In genomic region chr10:119473715-119474230, GRCh38 we compare ENCODE assay signal across 22 cellular contexts.
DNase-seq lines count a peak whose midpoint lies in the region; ATAC-seq, FAIRE-seq and TF ChIP-seq lines count a peak whose summit lies in the region.
"Had no signal": no experiment of that assay in that cellular context is flagged by ENCODE, and none has a peak within 500 bp of the region (broad histone marks: within the 10 kb centered on the region; RNA-seq: fewer than 3 reads in every experiment).

No MANE protein-coding gene starts in this region.

- no peak overlapping the region for H3K4me3 ChIP-seq in HepG2 (replicated peaks in 1 of 3; ENCODE audit: insufficient read depth in 1 of 3, low read depth in 2 of 3, low read length in 3 of 3)
- no peak overlapping the region for H3K4me3 ChIP-seq in right lobe of liver
- no peak overlapping the region for H3K4me3 ChIP-seq in K562
- no peak overlapping the region for H3K4me3 ChIP-seq in heart left ventricle
- H3K4me3 ChIP-seq: A549; BLaER1 treated with 17β-estradiol and CSF1 and Interleukin-3, amounts not matched to agents 10 nM and 100 nM had no signal

- no peaks in the 10 kb centered on the region for H3K79me2 ChIP-seq in HepG2 (ENCODE audit: insufficient read depth, low read length)
- H3K79me2 ChIP-seq in K562 (ENCODE audit: control insufficient read depth, insufficient read depth, low read length), result no peaks in the 10 kb centered on the region

- H3K9me3 ChIP-seq in HepG2 (ENCODE audit: low read length) (no peaks in the 10 kb centered on the region), right lobe of liver (no peaks in the 10 kb centered on the region), K562 (replicated peaks; ENCODE audit: control insufficient read depth, insufficient read depth, low read depth, low read length) (peaks cover 3% of the 10 kb centered on the region), heart left ventricle (peaks cover 0 to 6% (median 0%) of the 10 kb centered on the region in 12 donors)
- H3K9me3 ChIP-seq: A549, Caco-2 had no signal

- no peaks in the 10 kb centered on the region for H3K9me1 ChIP-seq in K562 (ENCODE audit: control insufficient read depth, insufficient read depth, low read length)

- ATAC-seq in HepG2 (no peak), right lobe of liver (no peak), K562 (no peak), heart left ventricle (no peak), GM18511 (IDR thresholded peaks at IDR 0.05; ENCODE audit: unreplicated experiment) (no peak)
- no peak for ATAC-seq in stimulated activated memory B cell treated with anti-CD40 and anti-IgM and Interleukin-4, amounts not matched to agents 10 μg/mL and 1 μg/mL and 100 μg/mL, for 72 hours
- ATAC-seq: A549; CD8-positive, alpha-beta T cell had no signal

- no peaks in the 10 kb centered on the region for H3K36me3 Mint-ChIP-seq in stimulated activated memory B cell treated with anti-CD40 and anti-IgM and Interleukin-4, amounts not matched to agents 10 μg/mL and 1 μg/mL and 100 μg/mL, for 72 hours
- H3K36me3 Mint-ChIP-seq: CD8-positive, alpha-beta T cell had no signal

- H3K9me3 Mint-ChIP-seq in stimulated activated memory B cell treated with anti-CD40 and anti-IgM and Interleukin-4, amounts not matched to agents 10 μg/mL and 1 μg/mL and 100 μg/mL, for 72 hours, result peaks cover 6% of the 10 kb centered on the region
- H3K9me3 Mint-ChIP-seq: CD4-positive, alpha-beta T cell had no signal

- TF ChIP-seq RAD21 in HepG2 (CRISPR knock-in tag; IDR thresholded peaks at IDR 0.05), result no peak
- TF ChIP-seq RAD21 in K562 (CRISPR knock-in tag; conservative IDR thresholded peaks at IDR 0.05 in 1 of 2, IDR thresholded peaks at IDR 0.05 in 1 of 2), result no peak

- H3K9ac ChIP-seq in HepG2 (ENCODE audit: insufficient read depth, low read depth, low read length) (no peak overlapping the region), K562 (ENCODE audit: insufficient read depth in 1 of 2, low read depth in 2 of 2, low read length in 2 of 2) (no peak overlapping the region)
- H3K9ac ChIP-seq: BLaER1 treated with 17β-estradiol and CSF1 and Interleukin-3, amounts not matched to agents 10 nM and 100 nM had no signal

- TF ChIP-seq CTCF in HepG2 (CRISPR knock-in tag; IDR thresholded peaks at IDR 0.05) (no peak), right lobe of liver (IDR thresholded peaks at IDR 0.05) (no peak), K562 (IDR thresholded peaks at IDR 0.05 in 2 of 3, conservative IDR thresholded peaks at IDR 0.05 in 1 of 3; ENCODE audit: insufficient read depth in 2 of 3, low read depth in 1 of 3, low read length in 3 of 3) (no peak), heart left ventricle (IDR thresholded peaks at IDR 0.05) (no peak)

- H3K27ac ChIP-seq in HepG2 (ENCODE audit: extremely low read length, insufficient read depth, low read length) (no peak overlapping the region), right lobe of liver (no peak overlapping the region), K562 (ENCODE audit: extremely low read depth, low read depth, low read length) (no peak overlapping the region), heart left ventricle (no peak overlapping the region)
- H3K27ac ChIP-seq: 22Rv1; A549; BLaER1 treated with 17β-estradiol and CSF1 and Interleukin-3, amounts not matched to agents 10 nM and 100 nM; C4-2B had no signal

- peaks cover 59% of the 10 kb centered on the region for H3K4me1 Mint-ChIP-seq in stimulated activated memory B cell treated with anti-CD40 and anti-IgM and Interleukin-4, amounts not matched to agents 10 μg/mL and 1 μg/mL and 100 μg/mL, for 72 hours

- intact Hi-C loops in HepG2 (cut with micrococcal nuclease; ENCODE audit: unreplicated experiment) (no loop called here), right lobe of liver (cut with DNase I) (no loop called here), K562 (cut with micrococcal nuclease) (no loop called here), heart left ventricle (cut with DNase I) (no loop called here)

- in situ Hi-C loops in HepG2 (cut with HindIII; ENCODE audit: extremely low pct_ligation_motif_present, low pct_unique_long_range_greater_than_20kb) (no loop called here), K562 (cut with MboI) (no loop called here)

- BruUV-seq in HepG2 (replicated peaks; lab: Mats Ljungman, UMichigan) (no TSS peak), K562 (replicated peaks; lab: Mats Ljungman, UMichigan) (no TSS peak)

- 9% methylated on average over 6 of the region's 6 CpGs for WGBS in HepG2 (ENCODE audit: low lambda C conversion rate)
- WGBS in right lobe of liver (ENCODE audit: insufficient coverage, low coverage, low lambda C conversion rate, missing lambda C conversion rate), result no CpG with 5 or more reads among the region's 6 CpGs
- WGBS in K562 (ENCODE audit: insufficient coverage, low coverage, missing lambda C conversion rate), result 7% methylated on average over 5 of the region's 6 CpGs
- 83 to 89% (median 87%) methylated on average over 5 to 6 of the region's 6 CpGs for WGBS in heart left ventricle, 4 donors

- TF ChIP-seq EP300 in HepG2 (IDR thresholded peaks at IDR 0.05; ENCODE audit: low read depth in 2 of 2, low read length in 2 of 2) (no peak), HepG2 (CRISPR knock-in tag; IDR thresholded peaks at IDR 0.05; ENCODE audit: borderline replicate concordance) (no peak), K562 (IDR thresholded peaks at IDR 0.05; ENCODE audit: low read length) (no peak)

- H3K4me3 Mint-ChIP-seq in stimulated activated memory B cell treated with anti-CD40 and anti-IgM and Interleukin-4, amounts not matched to agents 10 μg/mL and 1 μg/mL and 100 μg/mL, for 72 hours, result no peak overlapping the region
- H3K4me3 Mint-ChIP-seq: B cell; CD4-positive, alpha-beta T cell; CD8-positive, alpha-beta T cell had no signal

- DNase-seq in HepG2 (ENCODE audit: low spot score), result no peak
- DNase-seq in right lobe of liver, result no peak
- no peak for DNase-seq in K562 (ENCODE audit: extremely low read depth in 1 of 4, low spot score in 3 of 4)
- DNase-seq in heart left ventricle, result no peak
- DNase-seq in HK-2 (ENCODE audit: unreplicated experiment), result no peak
- DNase-seq: AML-193; Caco-2; Calu3; CD4-positive, alpha-beta T cell; CD8-positive, alpha-beta T cell; DMS79 treated with DMSO at 0.1 percent for 48 hours; GF-D8 had no signal

- H3K27me3 Mint-ChIP-seq in stimulated activated memory B cell treated with anti-CD40 and anti-IgM and Interleukin-4, amounts not matched to agents 10 μg/mL and 1 μg/mL and 100 μg/mL, for 72 hours, result no peaks in the 10 kb centered on the region
- H3K27me3 Mint-ChIP-seq: B cell; CD4-positive, alpha-beta T cell had no signal

- TF ChIP-seq POLR2A in HepG2 (IDR thresholded peaks at IDR 0.05; ENCODE audit: insufficient read depth in 1 of 2, low read depth in 2 of 2, low read length in 2 of 2) (no peak), right lobe of liver (IDR thresholded peaks at IDR 0.05) (no peak), K562 (conservative IDR thresholded peaks at IDR 0.05) (no peak), heart left ventricle (IDR thresholded peaks at IDR 0.05) (no peak)

- H2AFZ ChIP-seq in HepG2 (ENCODE audit: low read length) (no peak overlapping the region), K562 (ENCODE audit: low read depth, low read length) (no peak overlapping the region)

- no peaks in the 10 kb centered on the region for H4K20me1 ChIP-seq in HepG2 (ENCODE audit: insufficient read depth, low read length)
- H4K20me1 ChIP-seq in K562 (replicated peaks; ENCODE audit: control insufficient read depth, insufficient read depth, low read length), result no peaks in the 10 kb centered on the region
- H4K20me1 ChIP-seq: BLaER1 treated with 17β-estradiol and CSF1 and Interleukin-3, amounts not matched to agents 10 nM and 100 nM had no signal

- H3K36me3 ChIP-seq in HepG2 (replicated peaks in 1 of 2; ENCODE audit: control insufficient read depth in 1 of 2, insufficient read depth in 2 of 2, low read length in 2 of 2) (no peaks in the 10 kb centered on the region), right lobe of liver (no peaks in the 10 kb centered on the region), K562 (ENCODE audit: control insufficient read depth, insufficient read depth, low read length) (no peaks in the 10 kb centered on the region), heart left ventricle (no peaks in the 10 kb centered on the region)

- H3K4me1 ChIP-seq in HepG2 (ENCODE audit: insufficient read depth, low read length), result no peaks in the 10 kb centered on the region
- no peaks in the 10 kb centered on the region for H3K4me1 ChIP-seq in right lobe of liver
- no peaks in the 10 kb centered on the region for H3K4me1 ChIP-seq in K562 (replicated peaks in 1 of 2; ENCODE audit: control insufficient read depth in 2 of 2, insufficient read depth in 2 of 2, low read length in 2 of 2)
- peaks cover 0 to 10% (median 0%) of the 10 kb centered on the region in 12 donors for H3K4me1 ChIP-seq in heart left ventricle
- H3K4me1 ChIP-seq: A549, Caco-2 had no signal

- POLR2A ChIA-PET in HepG2 (lab: Yijun Ruan, JAX) (no interaction called here), K562 (lab: Yijun Ruan, JAX) (no interaction called here)

- H3K4me2 ChIP-seq in HepG2 (ENCODE audit: low read depth, low read length) (no peak overlapping the region), K562 (ENCODE audit: insufficient read depth, low read length) (no peak overlapping the region)
- H3K4me2 ChIP-seq: A549; BLaER1 treated with 17β-estradiol and CSF1 and Interleukin-3, amounts not matched to agents 10 nM and 100 nM had no signal

- CTCF ChIA-PET in HepG2 (lab: Yijun Ruan, JAX; ENCODE audit: low intra/inter-chr PET ratio, low total read pairs), result no interaction called here
- CTCF ChIA-PET in K562 (lab: Yijun Ruan, JAX; ENCODE audit: low intra/inter-chr PET ratio), result no interaction called here

- H3K27me3 ChIP-seq in HepG2 (ENCODE audit: control insufficient read depth in 1 of 2, insufficient read depth in 2 of 2, low read length in 2 of 2) (peaks cover 1 to 39% of the 10 kb centered on the region in 2 experiments; a peak in 4 of 5 replicates), right lobe of liver (no peaks in the 10 kb centered on the region), K562 (ENCODE audit: control insufficient read depth in 2 of 2, insufficient read depth in 2 of 2, low read length in 2 of 2) (peaks cover 2 to 25% of the 10 kb centered on the region in 2 experiments; a peak in 3 of 5 replicates), heart left ventricle (peaks cover 0 to 5% (median 0%) of the 10 kb centered on the region in 9 donors)
- H3K27me3 ChIP-seq: BLaER1 treated with 17β-estradiol and CSF1 and Interleukin-3, amounts not matched to agents 10 nM and 100 nM had no signal

- FAIRE-seq in HepG2 (lab: Jason Lieb, UNC) (no peak), K562 (lab: Jason Lieb, UNC) (no peak)
- FAIRE-seq: A549, D721Med, G401.6, GM12891 had no signal

- peak overlapping the region; percentile 71 for H3K27ac Mint-ChIP-seq in stimulated activated memory B cell treated with anti-CD40 and anti-IgM and Interleukin-4, amounts not matched to agents 10 μg/mL and 1 μg/mL and 100 μg/mL, for 72 hours
- H3K27ac Mint-ChIP-seq: B cell; CD4-positive, alpha-beta T cell; CD8-positive, alpha-beta T cell had no signal

TF ChIP-seq in K562, 482 proteins besides CTCF, POLR2A, EP300 and RAD21 (continues in another document):
- no peak for TF ChIP-seq MCM7 (IDR thresholded peaks at IDR 0.05)

Comparison
In these comparisons a context has a peak if more than half of its experiments do, and no peak if none do; other contexts are left out.
1. Of the 241 proteins assayed by ChIP-seq in both HepG2 and K562: peak only in HepG2: none; only in K562: ZBTB7A; in both: ZNF431; in neither: 238; mixed calls (peak in some experiments, not most) for 1.